In genomic region chr19:46634656-46635218, GRCh38 we compare ENCODE assay signal across 9 cellular contexts. TPM values are rescaled to one million over a fixed set of nuclear protein-coding genes. Genes with fewer than 3 reads are reported as not detected.
DNase-seq lines count a peak whose midpoint lies in the region; ATAC-seq and TF ChIP-seq lines count a peak whose summit lies in the region.
"Had no signal": no experiment of that assay in that cellular context is flagged by ENCODE, and none has a peak within 500 bp of the region (broad histone marks: within the 10 kb centered on the region; RNA-seq: fewer than 3 reads in every experiment).

No MANE protein-coding gene starts in this region.

- H3K79me2 ChIP-seq in PC-3 (ENCODE audit: low read length), result no peaks in the 10 kb centered on the region

- no peaks in the 10 kb centered on the region for H3F3A ChIP-seq in PC-3 (ENCODE audit: low read length, unreplicated experiment)

- H3K36me3 ChIP-seq in PC-3 (ENCODE audit: low read depth, low read length) (no peaks in the 10 kb centered on the region), suprapubic skin (no peaks in the 10 kb centered on the region)

- TF ChIP-seq POLR2A in suprapubic skin (IDR thresholded peaks at IDR 0.05), result no peak

- no peak for DNase-seq in activated naive CD4-positive, alpha-beta T cell treated with anti-CD3 and anti-CD28 coated beads for 36 hours
- no peak for DNase-seq in activated naive CD4-positive, alpha-beta T cell treated with anti-CD3 and anti-CD28 coated beads, Interleukin-2, amount 50 U/mL, for 72 hours (ENCODE audit: low spot score in 2 of 2)
- no peak for DNase-seq in PC-3
- DNase-seq in fibroblast of mammary gland (ENCODE audit: low read depth), result no peak
- DNase-seq in suprapubic skin (ENCODE audit: low spot score in 2 of 2), result no peak
- DNase-seq in GM20000 (ENCODE audit: low spot score), result no peak
- DNase-seq in NCI-H526 treated with DMSO at 0.1 percent for 48 hours (lab: John Stamatoyannopoulos, UW), result no peak

- ATAC-seq in activated naive CD4-positive, alpha-beta T cell treated with anti-CD3 and anti-CD28 coated beads, Interleukin-2, amount 50 U/mL, for 72 hours, result no peak
- ATAC-seq in PC-3, result no peak
- ATAC-seq in GM21515 (IDR thresholded peaks at IDR 0.05; ENCODE audit: unreplicated experiment), result no peak

- intact Hi-C loops in activated naive CD4-positive, alpha-beta T cell treated with anti-CD3 and anti-CD28 coated beads for 36 hours (cut with micrococcal nuclease), result loop anchor here (1.0 kb wide), 3 partner anchors 17 to 33 kb away; partner anchors contain the start of genes CALM3 and DACT3
- intact Hi-C loops in PC-3 (cut with micrococcal nuclease), result no loop called here

- no TSS peak for BruUV-seq in PC-3 (replicated peaks; lab: Mats Ljungman, UMichigan)

- H3K4me3 ChIP-seq in PC-3 (ENCODE audit: low read length), result peak overlapping the region; percentile 61; the same call in 1 of the 2 replicates
- H3K4me3 ChIP-seq in fibroblast of mammary gland (ENCODE audit: control insufficient read depth, low read depth, low read length), result peak overlapping the region; percentile 30
- peak overlapping the region; percentile 31 for H3K4me3 ChIP-seq in suprapubic skin

- no peaks in the 10 kb centered on the region for H3K9me3 Mint-ChIP-seq in activated naive CD4-positive, alpha-beta T cell treated with anti-CD3 and anti-CD28 coated beads for 36 hours
- no peaks in the 10 kb centered on the region for H3K9me3 Mint-ChIP-seq in activated naive CD4-positive, alpha-beta T cell treated with anti-CD3 and anti-CD28 coated beads, Interleukin-2, amount 50 U/mL, for 72 hours

- TF ChIP-seq CTCF in PC-3 (conservative IDR thresholded peaks at IDR 0.05; ENCODE audit: low read depth, low read length) (no peak), fibroblast of mammary gland (conservative IDR thresholded peaks at IDR 0.05; ENCODE audit: control insufficient read depth, insufficient read depth, low read depth, low read length) (no peak), suprapubic skin (IDR thresholded peaks at IDR 0.05) (no peak), GM20000 (IDR thresholded peaks at IDR 0.05; ENCODE audit: extremely low read depth, missing control alignments) (no peak)

- H3K27me3 Mint-ChIP-seq in activated naive CD4-positive, alpha-beta T cell treated with anti-CD3 and anti-CD28 coated beads for 36 hours (ENCODE audit: low read depth), result no peaks in the 10 kb centered on the region

- POLR2A ChIA-PET in PC-3 (lab: Charles Lee; ENCODE audit: unreplicated experiment), result no interaction called here

- H3K27me3 ChIP-seq in PC-3 (ENCODE audit: low read length) (no peaks in the 10 kb centered on the region), suprapubic skin (peaks cover 19% of the 10 kb centered on the region)

- H3K36me3 Mint-ChIP-seq in activated naive CD4-positive, alpha-beta T cell treated with anti-CD3 and anti-CD28 coated beads for 36 hours (ENCODE audit: low read depth), result no peaks in the 10 kb centered on the region
- peaks cover 0 to 4% of the 10 kb centered on the region in 2 donors for H3K36me3 Mint-ChIP-seq in activated naive CD4-positive, alpha-beta T cell treated with anti-CD3 and anti-CD28 coated beads, Interleukin-2, amount 50 U/mL, for 72 hours

- 8% methylated on average over 23 of the region's 23 CpGs for WGBS in suprapubic skin

- no peaks in the 10 kb centered on the region for H4K20me1 ChIP-seq in PC-3 (ENCODE audit: low read length)

- H3K4me1 ChIP-seq in PC-3 (ENCODE audit: insufficient read depth, low read length) (peaks cover 12% of the 10 kb centered on the region; the same call in 1 of the 2 replicates), suprapubic skin (peaks cover 61% of the 10 kb centered on the region)

- H3K27ac Mint-ChIP-seq in activated naive CD4-positive, alpha-beta T cell treated with anti-CD3 and anti-CD28 coated beads for 36 hours, result no peak overlapping the region
- no peak overlapping the region for H3K27ac Mint-ChIP-seq in activated naive CD4-positive, alpha-beta T cell treated with anti-CD3 and anti-CD28 coated beads, Interleukin-2, amount 50 U/mL, for 72 hours

- no peak for TF ChIP-seq EP300 in suprapubic skin (IDR thresholded peaks at IDR 0.05)

- H3K9me2 ChIP-seq in PC-3 (replicated peaks; ENCODE audit: low read length), result no peaks in the 10 kb centered on the region

- H3K27ac ChIP-seq in PC-3 (ENCODE audit: low read length) (no peak overlapping the region), suprapubic skin (no peak overlapping the region)

- peaks cover 23% of the 10 kb centered on the region for H3K4me1 Mint-ChIP-seq in activated naive CD4-positive, alpha-beta T cell treated with anti-CD3 and anti-CD28 coated beads for 36 hours (ENCODE audit: low read depth)

- H3K9me3 ChIP-seq in PC-3 (ENCODE audit: low read length) (no peaks in the 10 kb centered on the region), suprapubic skin (no peaks in the 10 kb centered on the region)

- peak overlapping the region; percentile 74 for H2AFZ ChIP-seq in PC-3 (ENCODE audit: low read length)

- H3K9ac ChIP-seq in PC-3 (ENCODE audit: low read length), result no peak overlapping the region

- peak overlapping the region; percentile 76 for H3K4me2 ChIP-seq in PC-3 (ENCODE audit: low read length)

- H3K4me3 Mint-ChIP-seq in activated naive CD4-positive, alpha-beta T cell treated with anti-CD3 and anti-CD28 coated beads for 36 hours, result peak overlapping the region; percentile 65

- CTCF ChIA-PET in activated naive CD4-positive, alpha-beta T cell treated with anti-CD3 and anti-CD28 coated beads for 36 hours (lab: Charles Lee), result interaction anchor here (1.2 to 4.7 kb wide), 3 partner anchors 14 to 34 kb away, joined by 3 to 13 read pairs (median 5); no protein-coding TSS in a partner anchor
- CTCF ChIA-PET in PC-3 (lab: Charles Lee), result interaction anchor here (0.6 kb wide), 1 partner anchor 27 kb away, joined by 10 read pairs; no protein-coding TSS in a partner anchor

RNA-seq across cellular contexts. Expression of gene GNG8, which starts 1.3 kb away (rescaled TPM):
- total RNA-seq in activated naive CD4-positive, alpha-beta T cell treated with anti-CD3 and anti-CD28 coated beads for 36 hours, result 1 to 10 TPM; 7.1 to 8.1 TPM
- total RNA-seq in activated naive CD4-positive, alpha-beta T cell treated with anti-CD3 and anti-CD28 coated beads, Interleukin-2, amount 50 U/mL, for 72 hours, result 10 to 100 TPM in 1 of 2 donors, 1 to 10 TPM in 1; 5.2 to 17.4 TPM
- not detected in 2 replicates for total RNA-seq in PC-3 (2014; rRNA removed)
- not detected for total RNA-seq in suprapubic skin
- total RNA-seq: skeletal muscle tissue had no signal

RNA-seq across cellular contexts. Expression of gene PTGIR, which starts 9.8 kb away (rescaled TPM):
- total RNA-seq in activated naive CD4-positive, alpha-beta T cell treated with anti-CD3 and anti-CD28 coated beads for 36 hours, result 10 to 100 TPM; 16.3 to 17.2 TPM
- 10 to 100 TPM; 14.7 to 38.0 TPM for total RNA-seq in activated naive CD4-positive, alpha-beta T cell treated with anti-CD3 and anti-CD28 coated beads, Interleukin-2, amount 50 U/mL, for 72 hours
- not detected in 2 replicates for total RNA-seq in PC-3 (2014; rRNA removed)
- total RNA-seq in suprapubic skin, result 1 to 10 TPM in 3 of 4 donors, under 1 TPM in 1; 0.57 to 6.7 (median 2.4) TPM

RNA-seq across cellular contexts. Expression of gene DACT3, which starts 26.2 kb away (rescaled TPM):
- total RNA-seq in activated naive CD4-positive, alpha-beta T cell treated with anti-CD3 and anti-CD28 coated beads for 36 hours, result 1 to 10 TPM; 2.4 to 3.0 TPM
- 10 to 100 TPM in 1 of 2 donors, 1 to 10 TPM in 1; 1.9 to 25.9 TPM for total RNA-seq in activated naive CD4-positive, alpha-beta T cell treated with anti-CD3 and anti-CD28 coated beads, Interleukin-2, amount 50 U/mL, for 72 hours
- total RNA-seq in PC-3 (2014; rRNA removed), result 1.9 and 3.1 TPM in 2 replicates
- 1 to 10 TPM in 3 of 4 donors, under 1 TPM in 1; 0.68 to 1.8 (median 1.2) TPM for total RNA-seq in suprapubic skin

RNA-seq across cellular contexts. Expression of gene CALM3, which starts 33.6 kb away (rescaled TPM):
- total RNA-seq in activated naive CD4-positive, alpha-beta T cell treated with anti-CD3 and anti-CD28 coated beads for 36 hours, result 100 to 1,000 TPM; 482 to 500 TPM
- total RNA-seq in activated naive CD4-positive, alpha-beta T cell treated with anti-CD3 and anti-CD28 coated beads, Interleukin-2, amount 50 U/mL, for 72 hours, result 100 to 1,000 TPM; 413 to 615 TPM
- total RNA-seq in PC-3 (2014; rRNA removed) (160 and 217 TPM in 2 replicates), suprapubic skin (100 to 1,000 TPM in 1 of 4 donors, 10 to 100 TPM in 3; 56.0 to 102 (median 78.6) TPM)
